In genomic region chr16:56992431-56992830, GRCh38 we compare ENCODE assay signal across 10 cellular contexts. TPM values are rescaled to one million over a fixed set of nuclear protein-coding genes. Genes with fewer than 3 reads are reported as not detected.
DNase-seq lines count a peak whose midpoint lies in the region; ATAC-seq and TF ChIP-seq lines count a peak whose summit lies in the region.
"Not testable (repeated sequence)": the region's sequence is repeated elsewhere in the genome, so short reads cannot be mapped to it uniquely, and the experiment has no call there.
"Had no signal": no experiment of that assay in that cellular context is flagged by ENCODE, and none has a peak within 500 bp of the region (broad histone marks: within the 10 kb centered on the region; RNA-seq: fewer than 3 reads in every experiment).

No MANE protein-coding gene starts in this region.

- POLR2A ChIA-PET in activated naive CD8-positive, alpha-beta T cell treated with anti-CD3 and anti-CD28 coated beads, Interleukin-2, amount 10 ng/mL, durations not matched to agents 7 days and 5 days (lab: Charles Lee), result interaction anchor here (1.6 to 2.4 kb wide), 2 partner anchors 35 to 48 kb away, joined by 11 to 25 read pairs; no protein-coding TSS in a partner anchor

- intact Hi-C loops in activated CD4-positive, alpha-beta T cell treated with anti-CD3 and anti-CD28 coated beads, Interleukin-2, amount 10 ng/mL, durations not matched to agents 24 days and 14 days (cut with micrococcal nuclease), result loop anchor here (5.0 kb wide), 1 partner anchor 380 kb away; no protein-coding TSS in a partner anchor
- intact Hi-C loops in left ventricle myocardium inferior (cut with micrococcal nuclease); posterior vena cava (cut with DNase I): not testable (repeated sequence)

- not testable (repeated sequence) for H3K9me3 Mint-ChIP-seq in activated CD4-positive, alpha-beta T cell treated with anti-CD3 and anti-CD28 coated beads, Interleukin-2, amount 10 ng/mL, durations not matched to agents 24 days and 14 days; activated T-cell treated with anti-CD3 and anti-CD28 coated beads, Interleukin-2, amount 50 U/mL, for 72 hours; activated naive CD8-positive, alpha-beta T cell treated with anti-CD3 and anti-CD28 coated beads, Interleukin-2, amount 10 ng/mL, durations not matched to agents 7 days and 5 days; stimulated activated naive CD8-positive, alpha-beta T cell treated with anti-CD3 and anti-CD28 coated beads, Interleukin-15, Interleukin-2, amounts not matched to agents 100 ng/mL and 50 ng/mL, for 24 hours

- H3K36me3 ChIP-seq in left ventricle myocardium inferior, result not testable (repeated sequence)

- H3K27ac ChIP-seq in left ventricle myocardium inferior (replicated peaks), result peak overlapping the region; percentile 92

- peaks cover 69% of the 10 kb centered on the region for H3K4me1 Mint-ChIP-seq in activated CD4-positive, alpha-beta T cell treated with anti-CD3 and anti-CD28 coated beads, Interleukin-2, amount 10 ng/mL, durations not matched to agents 24 days and 14 days
- H3K4me1 Mint-ChIP-seq in activated T-cell treated with anti-CD3 and anti-CD28 coated beads, Interleukin-2, amount 50 U/mL, for 72 hours (ENCODE audit: low read depth), result peaks cover 82% of the 10 kb centered on the region
- peaks cover 52% of the 10 kb centered on the region for H3K4me1 Mint-ChIP-seq in activated naive CD8-positive, alpha-beta T cell treated with anti-CD3 and anti-CD28 coated beads, Interleukin-2, amount 10 ng/mL, durations not matched to agents 7 days and 5 days
- peaks cover 77% of the 10 kb centered on the region for H3K4me1 Mint-ChIP-seq in stimulated activated naive CD8-positive, alpha-beta T cell treated with anti-CD3 and anti-CD28 coated beads, Interleukin-15, Interleukin-2, amounts not matched to agents 100 ng/mL and 50 ng/mL, for 24 hours (ENCODE audit: low read depth)

- H3K36me3 Mint-ChIP-seq in activated CD4-positive, alpha-beta T cell treated with anti-CD3 and anti-CD28 coated beads, Interleukin-2, amount 10 ng/mL, durations not matched to agents 24 days and 14 days (ENCODE audit: low read depth), result peaks cover 70% of the 10 kb centered on the region
- H3K36me3 Mint-ChIP-seq in activated T-cell treated with anti-CD3 and anti-CD28 coated beads, Interleukin-2, amount 50 U/mL, for 72 hours (ENCODE audit: insufficient read depth in 2 of 2), result peaks cover 20 to 41% of the 10 kb centered on the region in 2 donors
- peaks cover 60% of the 10 kb centered on the region for H3K36me3 Mint-ChIP-seq in activated naive CD8-positive, alpha-beta T cell treated with anti-CD3 and anti-CD28 coated beads, Interleukin-2, amount 10 ng/mL, durations not matched to agents 7 days and 5 days
- peaks cover 62% of the 10 kb centered on the region for H3K36me3 Mint-ChIP-seq in stimulated activated naive CD8-positive, alpha-beta T cell treated with anti-CD3 and anti-CD28 coated beads, Interleukin-15, Interleukin-2, amounts not matched to agents 100 ng/mL and 50 ng/mL, for 24 hours (ENCODE audit: low read depth)

- H3K4me3 ChIP-seq in NB4 (ENCODE audit: low read depth, low read length), result peak overlapping the region; percentile 6
- peak overlapping the region; percentile 3 for H3K4me3 ChIP-seq in left ventricle myocardium inferior

- H3K4me1 ChIP-seq in left ventricle myocardium inferior, result peaks cover 68% of the 10 kb centered on the region

- not testable (repeated sequence) for H3K27me3 Mint-ChIP-seq in activated CD4-positive, alpha-beta T cell treated with anti-CD3 and anti-CD28 coated beads, Interleukin-2, amount 10 ng/mL, durations not matched to agents 24 days and 14 days; activated T-cell treated with anti-CD3 and anti-CD28 coated beads, Interleukin-2, amount 50 U/mL, for 72 hours (ENCODE audit: low read depth); activated naive CD8-positive, alpha-beta T cell treated with anti-CD3 and anti-CD28 coated beads, Interleukin-2, amount 10 ng/mL, durations not matched to agents 7 days and 5 days; stimulated activated naive CD8-positive, alpha-beta T cell treated with anti-CD3 and anti-CD28 coated beads, Interleukin-15, Interleukin-2, amounts not matched to agents 100 ng/mL and 50 ng/mL, for 24 hours

- TF ChIP-seq CTCF in NB4 (IDR thresholded peaks at IDR 0.05; ENCODE audit: low read depth, low read length); left ventricle myocardium inferior (IDR thresholded peaks at IDR 0.05; ENCODE audit: borderline replicate concordance): not testable (repeated sequence)

- H3K27ac Mint-ChIP-seq in activated CD4-positive, alpha-beta T cell treated with anti-CD3 and anti-CD28 coated beads, Interleukin-2, amount 10 ng/mL, durations not matched to agents 24 days and 14 days, result peak overlapping the region; percentile 25
- H3K27ac Mint-ChIP-seq in activated T-cell treated with anti-CD3 and anti-CD28 coated beads, Interleukin-2, amount 50 U/mL, for 72 hours, result peak overlapping the region; percentile 61
- peak overlapping the region; percentile 55 for H3K27ac Mint-ChIP-seq in activated naive CD8-positive, alpha-beta T cell treated with anti-CD3 and anti-CD28 coated beads, Interleukin-2, amount 10 ng/mL, durations not matched to agents 7 days and 5 days
- H3K27ac Mint-ChIP-seq in stimulated activated naive CD8-positive, alpha-beta T cell treated with anti-CD3 and anti-CD28 coated beads, Interleukin-15, Interleukin-2, amounts not matched to agents 100 ng/mL and 50 ng/mL, for 24 hours, result peak overlapping the region; percentile 98

- not testable (repeated sequence) for H3K9me3 ChIP-seq in left ventricle myocardium inferior (replicated peaks)

- not testable (repeated sequence) for TF ChIP-seq POLR2A in NB4 (IDR thresholded peaks at IDR 0.05; ENCODE audit: extremely low read depth, insufficient read length)

- DNase-seq in NB4 (ENCODE audit: low read depth); activated CD4-positive, alpha-beta T cell treated with anti-CD3 and anti-CD28 coated beads, Interleukin-2, amount 10 ng/mL, durations not matched to agents 24 days and 14 days; activated T-cell treated with anti-CD3 and anti-CD28 coated beads, Interleukin-2, amount 50 U/mL, for 72 hours; left ventricle myocardium inferior: not testable (repeated sequence)
- DNase-seq in activated naive CD8-positive, alpha-beta T cell treated with anti-CD3 and anti-CD28 coated beads, Interleukin-2, amount 10 ng/mL, durations not matched to agents 7 days and 5 days, result peak; percentile 6
- peak; percentile 11 for DNase-seq in posterior vena cava (ENCODE audit: low spot score)

- not testable (repeated sequence) for ATAC-seq in activated T-cell treated with anti-CD3 and anti-CD28 coated beads, Interleukin-2, amount 50 U/mL, for 72 hours (replicated peaks in 1 of 2); activated naive CD8-positive, alpha-beta T cell treated with anti-CD3 and anti-CD28 coated beads, Interleukin-2, amount 10 ng/mL, durations not matched to agents 7 days and 5 days (ENCODE audit: low read depth)

- H3K27me3 ChIP-seq in left ventricle myocardium inferior (ENCODE audit: low read depth), result not testable (repeated sequence)

- H3K4me3 Mint-ChIP-seq in activated CD4-positive, alpha-beta T cell treated with anti-CD3 and anti-CD28 coated beads, Interleukin-2, amount 10 ng/mL, durations not matched to agents 24 days and 14 days, result peak overlapping the region; percentile 97
- H3K4me3 Mint-ChIP-seq in activated T-cell treated with anti-CD3 and anti-CD28 coated beads, Interleukin-2, amount 50 U/mL, for 72 hours, result peak overlapping the region; percentile 83 to 97
- H3K4me3 Mint-ChIP-seq in activated naive CD8-positive, alpha-beta T cell treated with anti-CD3 and anti-CD28 coated beads, Interleukin-2, amount 10 ng/mL, durations not matched to agents 7 days and 5 days, result peak overlapping the region; percentile 99
- H3K4me3 Mint-ChIP-seq in stimulated activated naive CD8-positive, alpha-beta T cell treated with anti-CD3 and anti-CD28 coated beads, Interleukin-15, Interleukin-2, amounts not matched to agents 100 ng/mL and 50 ng/mL, for 24 hours, result peak overlapping the region; percentile 96

RNA-seq across cellular contexts. Expression of gene NLRC5, which starts 3.1 kb away (rescaled TPM):
- 208 and 214 TPM in 2 replicates for total RNA-seq in activated CD4-positive, alpha-beta T cell treated with anti-CD3 and anti-CD28 coated beads, Interleukin-2, amount 10 ng/mL, durations not matched to agents 24 days and 14 days
- 100 to 1,000 TPM; 239 to 256 TPM for total RNA-seq in activated T-cell treated with anti-CD3 and anti-CD28 coated beads, Interleukin-2, amount 50 U/mL, for 72 hours
- 100 to 1,000 TPM; 401 to 414 TPM for total RNA-seq in activated naive CD8-positive, alpha-beta T cell treated with anti-CD3 and anti-CD28 coated beads, Interleukin-2, amount 10 ng/mL, durations not matched to agents 7 days and 5 days
- 6.6 TPM for total RNA-seq in left ventricle myocardium inferior
- 10 to 100 TPM; 37.8 to 53.2 TPM for total RNA-seq in posterior vena cava

RNA-seq across cellular contexts. Expression of gene CETP, which starts 30.7 kb away (rescaled TPM):
- not detected in 2 replicates for total RNA-seq in activated CD4-positive, alpha-beta T cell treated with anti-CD3 and anti-CD28 coated beads, Interleukin-2, amount 10 ng/mL, durations not matched to agents 24 days and 14 days
- total RNA-seq in activated T-cell treated with anti-CD3 and anti-CD28 coated beads, Interleukin-2, amount 50 U/mL, for 72 hours, result under 1 TPM in 1 of 2 donors, not detected in 1; 0.36 TPM
- total RNA-seq in activated naive CD8-positive, alpha-beta T cell treated with anti-CD3 and anti-CD28 coated beads, Interleukin-2, amount 10 ng/mL, durations not matched to agents 7 days and 5 days, result not detected
- total RNA-seq in left ventricle myocardium inferior, result 0.16 TPM
- total RNA-seq in posterior vena cava, result under 1 TPM in 1 of 2 donors, not detected in 1; 0.60 TPM
- total RNA-seq: Caco-2, GM23338, PC-3 had no signal

Comparison
In these comparisons a context has a peak if more than half of its experiments do, and no peak if none do; other contexts are left out.
1. H3K27ac Mint-ChIP-seq: peak in every context shown above with its lines; median percentile 98 in stimulated activated naive CD8-positive, alpha-beta T cell treated with anti-CD3 and anti-CD28 coated beads, Interleukin-15, Interleukin-2, amounts not matched to agents 100 ng/mL and 50 ng/mL, for 24 hours; 61 in activated T-cell treated with anti-CD3 and anti-CD28 coated beads, Interleukin-2, amount 50 U/mL, for 72 hours; 55 in activated naive CD8-positive, alpha-beta T cell treated with anti-CD3 and anti-CD28 coated beads, Interleukin-2, amount 10 ng/mL, durations not matched to agents 7 days and 5 days; 25 in activated CD4-positive, alpha-beta T cell treated with anti-CD3 and anti-CD28 coated beads, Interleukin-2, amount 10 ng/mL, durations not matched to agents 24 days and 14 days.